ENCODE assay signal across 20 cellular contexts in the genomic region with DNA sequence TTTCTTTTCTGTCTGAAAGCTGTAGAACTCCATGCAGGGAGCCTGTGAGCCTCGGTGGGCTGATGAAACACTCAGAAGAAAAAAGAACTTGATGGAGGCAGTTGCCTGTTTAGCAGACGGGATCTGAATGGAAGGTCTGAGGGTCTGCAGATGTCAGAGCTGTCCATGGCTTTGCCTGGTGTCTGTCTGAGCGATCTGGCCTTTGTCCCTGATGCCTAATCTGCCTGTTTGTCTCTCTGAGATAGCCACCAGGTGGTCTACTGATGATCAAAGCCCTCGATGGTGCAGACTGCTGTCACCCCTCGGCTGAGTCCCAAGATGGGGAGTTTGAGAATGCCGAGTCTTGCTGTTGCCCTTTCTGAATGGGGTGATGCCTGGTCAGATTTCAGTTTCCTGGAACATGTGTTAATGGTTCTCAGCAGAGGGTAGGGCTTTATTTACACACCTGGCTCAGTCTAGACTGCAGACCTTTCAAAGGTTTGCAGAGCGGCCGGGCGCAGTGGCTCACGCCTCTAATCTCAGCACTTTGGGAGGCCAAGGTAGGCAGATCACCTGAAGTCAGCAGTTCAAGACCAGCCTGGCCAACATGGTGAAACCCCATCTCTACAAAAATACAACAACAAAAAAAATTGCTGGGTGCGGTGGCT.
DNase-seq lines count a peak whose midpoint lies in the region; ATAC-seq and TF ChIP-seq lines count a peak whose summit lies in the region.
"Had no signal": no experiment of that assay in that cellular context is flagged by ENCODE, and none has a peak within 500 bp of the region (broad histone marks: within the 10 kb centered on the region; RNA-seq: fewer than 3 reads in every experiment).

No MANE protein-coding gene starts in this region.

- H3K36me3 ChIP-seq in adrenal gland (replicated peaks in 1 of 2): no peaks in the 10 kb centered on the region
- H3K36me3 ChIP-seq: ascending aorta, vagina had no signal

- H3K4me1 ChIP-seq in adrenal gland (replicated peaks in 1 of 2): no peaks in the 10 kb centered on the region
- H3K4me1 ChIP-seq: ascending aorta, vagina had no signal

- H3K27ac ChIP-seq in adrenal gland: no peak overlapping the region
- H3K27ac ChIP-seq: ascending aorta, vagina had no signal

- 75 to 92% (median 83%) methylated on average over 8 to 11 of the region's 11 CpGs for WGBS in adrenal gland, 4 donors

- no peak for TF ChIP-seq POLR2A in adrenal gland (IDR thresholded peaks at IDR 0.05)

- H3K27me3 ChIP-seq in adrenal gland: no peaks in the 10 kb centered on the region
- H3K27me3 ChIP-seq: ascending aorta, vagina had no signal

- H3K9me3 ChIP-seq in adrenal gland (replicated peaks in 1 of 3): no peaks in the 10 kb centered on the region
- H3K9me3 ChIP-seq: ascending aorta, vagina had no signal

- TF ChIP-seq CTCF in adrenal gland (IDR thresholded peaks at IDR 0.05): no peak

- peak; percentile 96 for DNase-seq in DMS153 (lab: John Stamatoyannopoulos, UW)
- peak; percentile 95 for DNase-seq in NCI-H146 treated with DMSO at 0.1 percent for 48 hours (lab: John Stamatoyannopoulos, UW; ENCODE audit: unreplicated experiment)
- peak; percentile 30 for DNase-seq in RPMI8226
- DNase-seq in mesenteric fat pad (ENCODE audit: low spot score): peak; percentile 78
- DNase-seq in activated CD8-positive, alpha-beta memory T cell treated with anti-CD3 and anti-CD28 coated beads, Interleukin-2, amount 50 U/mL, for 48 hours: no peak
- DNase-seq in hepatic stellate cell (ENCODE audit: low spot score): no peak
- no peak for DNase-seq in adrenal gland
- DNase-seq: activated CD4-positive, alpha-beta T cell treated with anti-CD3 and anti-CD28 coated beads, Interleukin-2, amount 50 U/mL, for 4 hours; activated naive CD4-positive, alpha-beta T cell treated with anti-CD3 and anti-CD28 coated beads for 36 hours; activated T-cell treated with anti-CD3 and anti-CD28 coated beads, Interleukin-2, amount 50 U/mL, for 1 hour; DMS79 treated with DMSO at 0.1 percent for 48 hours; glutamatergic neuron; KG1; left ventricle myocardium superior; MV-4-11; Right ventricle myocardium superior; T-helper 1 cell had no signal

- intact Hi-C loops in adrenal gland (cut with DNase I): no loop called here

- H3K4me3 ChIP-seq in adrenal gland: no peak overlapping the region
- H3K4me3 ChIP-seq: ascending aorta, vagina had no signal

- no peak for ATAC-seq in GM21381 (IDR thresholded peaks at IDR 0.05; ENCODE audit: unreplicated experiment)
- ATAC-seq: left ventricle myocardium superior had no signal

Comparison
In these comparisons a context has a peak if more than half of its experiments do, and no peak if none do; other contexts are left out.
1. DNase-seq: peak in DMS153 (single experiment), NCI-H146 treated with DMSO at 0.1 percent for 48 hours (single experiment), RPMI8226 (single experiment) and mesenteric fat pad (single experiment); none in activated CD8-positive, alpha-beta memory T cell treated with anti-CD3 and anti-CD28 coated beads, Interleukin-2, amount 50 U/mL, for 48 hours (single experiment), hepatic stellate cell (single experiment) and adrenal gland (0 of 7).